17 cellular contexts compared by ENCODE assay signal in genomic region chr7:132336797-132337196, GRCh38.
DNase-seq lines count a peak whose midpoint lies in the region; ATAC-seq and TF ChIP-seq lines count a peak whose summit lies in the region.
"Had no signal": no experiment of that assay in that cellular context is flagged by ENCODE, and none has a peak within 500 bp of the region (broad histone marks: within the 10 kb centered on the region; RNA-seq: fewer than 3 reads in every experiment).

No MANE protein-coding gene starts in this region.

- H2AFZ ChIP-seq in hepatocyte: no peak overlapping the region

- H3K36me3 ChIP-seq in hepatocyte (replicated peaks; ENCODE audit: insufficient read depth, low read depth): no peaks in the 10 kb centered on the region
- H3K36me3 ChIP-seq in mucosa of rectum (ENCODE audit: control insufficient read depth in 2 of 2, insufficient read depth in 2 of 2, low read length in 2 of 2): no peaks in the 10 kb centered on the region
- H3K36me3 ChIP-seq: BLaER1, HAP-1 had no signal

- TF ChIP-seq CTCF in hepatocyte (IDR thresholded peaks at IDR 0.05; ENCODE audit: poor library complexity) (no peak), natural killer cell (IDR thresholded peaks at IDR 0.05) (no peak)

- H4K20me1 ChIP-seq in hepatocyte (ENCODE audit: insufficient read depth, poor library complexity, severe bottlenecking): no peaks in the 10 kb centered on the region
- H4K20me1 ChIP-seq: BLaER1 had no signal

- no peak overlapping the region for H3K27ac Mint-ChIP-seq in activated naive CD4-positive, alpha-beta T cell treated with anti-CD3 and anti-CD28 coated beads, Interleukin-2, amount 10 ng/mL, durations not matched to agents 7 days and 5 days
- no peak overlapping the region for H3K27ac Mint-ChIP-seq in natural killer cell
- H3K27ac Mint-ChIP-seq: CD8-positive, alpha-beta memory T cell; HFFc6 had no signal

- CTCF ChIA-PET in activated naive CD4-positive, alpha-beta T cell treated with anti-CD3 and anti-CD28 coated beads, Interleukin-2, amount 10 ng/mL, durations not matched to agents 7 days and 5 days (lab: Charles Lee): interaction anchor here (1.5 kb wide), 1 partner anchor 244 kb away, joined by 3 read pairs; no protein-coding TSS in a partner anchor

- H3K27me3 ChIP-seq in hepatocyte: no peaks in the 10 kb centered on the region
- H3K27me3 ChIP-seq in mucosa of rectum (ENCODE audit: control insufficient read depth in 2 of 2, insufficient read depth in 2 of 2, low read length in 2 of 2): no peaks in the 10 kb centered on the region
- H3K27me3 ChIP-seq: BLaER1 had no signal

- H3K79me2 ChIP-seq in hepatocyte: no peaks in the 10 kb centered on the region

- H3K9me2 ChIP-seq in hepatocyte (replicated peaks; ENCODE audit: insufficient read depth): no peaks in the 10 kb centered on the region

- H3K9me3 ChIP-seq in hepatocyte (ENCODE audit: low read depth) (no peaks in the 10 kb centered on the region), mucosa of rectum (ENCODE audit: control insufficient read depth in 2 of 2, low read length in 2 of 2) (no peaks in the 10 kb centered on the region)
- H3K9me3 ChIP-seq: BLaER1, Caco-2, HAP-1 had no signal

- H3K27ac ChIP-seq in hepatocyte (no peak overlapping the region), mucosa of rectum (ENCODE audit: low read depth in 2 of 2, low read length in 2 of 2) (peak overlapping the region; percentile 69 to 72)
- H3K27ac ChIP-seq: 22Rv1, BLaER1, HL-60 had no signal

- 76% methylated on average over 5 of the region's 5 CpGs for WGBS in hepatocyte (ENCODE audit: low lambda C conversion rate, missing lambda C conversion rate)

- H3K4me3 Mint-ChIP-seq in activated naive CD4-positive, alpha-beta T cell treated with anti-CD3 and anti-CD28 coated beads, Interleukin-2, amount 10 ng/mL, durations not matched to agents 7 days and 5 days: no peak overlapping the region
- no peak overlapping the region for H3K4me3 Mint-ChIP-seq in natural killer cell
- H3K4me3 Mint-ChIP-seq: CD8-positive, alpha-beta memory T cell; HFFc6 had no signal

- H3K4me1 Mint-ChIP-seq in activated naive CD4-positive, alpha-beta T cell treated with anti-CD3 and anti-CD28 coated beads, Interleukin-2, amount 10 ng/mL, durations not matched to agents 7 days and 5 days: no peaks in the 10 kb centered on the region
- H3K4me1 Mint-ChIP-seq in natural killer cell: peaks cover 5% of the 10 kb centered on the region in 2 donors
- H3K4me1 Mint-ChIP-seq: CD8-positive, alpha-beta memory T cell had no signal

- H3K4me1 ChIP-seq in hepatocyte (ENCODE audit: insufficient read depth): no peaks in the 10 kb centered on the region
- peaks cover 10 to 16% of the 10 kb centered on the region in 2 donors for H3K4me1 ChIP-seq in mucosa of rectum (ENCODE audit: control insufficient read depth in 2 of 2, insufficient read depth in 2 of 2, low read length in 2 of 2)
- H3K4me1 ChIP-seq: BLaER1, Caco-2, HAP-1 had no signal

- no peaks in the 10 kb centered on the region for H3K9me3 Mint-ChIP-seq in activated naive CD4-positive, alpha-beta T cell treated with anti-CD3 and anti-CD28 coated beads, Interleukin-2, amount 10 ng/mL, durations not matched to agents 7 days and 5 days
- no peaks in the 10 kb centered on the region for H3K9me3 Mint-ChIP-seq in natural killer cell
- H3K9me3 Mint-ChIP-seq: CD8-positive, alpha-beta memory T cell; HFFc6 had no signal

- intact Hi-C loops in left ventricle myocardium superior (cut with micrococcal nuclease): no loop called here
- intact Hi-C loops in Right ventricle myocardium inferior (cut with DNase I): no loop called here
- intact Hi-C loops in natural killer cell (cut with micrococcal nuclease): no loop called here

- H3K4me3 ChIP-seq in hepatocyte (no peak overlapping the region), mucosa of rectum (ENCODE audit: low read length in 2 of 2) (peak overlapping the region in 1 of 2 donors; percentile 42)
- H3K4me3 ChIP-seq: BLaER1, HAP-1 had no signal

- DNase-seq in left ventricle myocardium superior (no peak), Right ventricle myocardium inferior (ENCODE audit: missing footprints) (no peak), hepatocyte (ENCODE audit: low spot score) (peak; percentile 21), 8988T (no peak), natural killer cell (no peak)
- DNase-seq in activated naive CD4-positive, alpha-beta T cell treated with anti-CD3 and anti-CD28 coated beads, Interleukin-2, amount 10 ng/mL, durations not matched to agents 7 days and 5 days: no peak
- DNase-seq: AML-193; Caco-2; CD8-positive, alpha-beta memory T cell; DND-41; GDM1; HFFc6 had no signal

- H3K4me2 ChIP-seq in hepatocyte: no peak overlapping the region
- H3K4me2 ChIP-seq: BLaER1 had no signal

- no peaks in the 10 kb centered on the region for H3K36me3 Mint-ChIP-seq in activated naive CD4-positive, alpha-beta T cell treated with anti-CD3 and anti-CD28 coated beads, Interleukin-2, amount 10 ng/mL, durations not matched to agents 7 days and 5 days
- no peaks in the 10 kb centered on the region for H3K36me3 Mint-ChIP-seq in natural killer cell

- peaks cover 44% of the 10 kb centered on the region for H3K27me3 Mint-ChIP-seq in activated naive CD4-positive, alpha-beta T cell treated with anti-CD3 and anti-CD28 coated beads, Interleukin-2, amount 10 ng/mL, durations not matched to agents 7 days and 5 days
- peaks cover 12 to 13% of the 10 kb centered on the region in 2 donors for H3K27me3 Mint-ChIP-seq in natural killer cell (ENCODE audit: low read depth in 2 of 2)

- H3K9ac ChIP-seq in mucosa of rectum (ENCODE audit: low read depth in 1 of 2, low read length in 2 of 2): no peak overlapping the region
- H3K9ac ChIP-seq: BLaER1 had no signal

- ATAC-seq in left ventricle myocardium superior (peak; percentile 25), Right ventricle myocardium inferior (no peak), natural killer cell (no peak)
